19 cellular contexts compared by ENCODE assay signal in the genomic region with DNA sequence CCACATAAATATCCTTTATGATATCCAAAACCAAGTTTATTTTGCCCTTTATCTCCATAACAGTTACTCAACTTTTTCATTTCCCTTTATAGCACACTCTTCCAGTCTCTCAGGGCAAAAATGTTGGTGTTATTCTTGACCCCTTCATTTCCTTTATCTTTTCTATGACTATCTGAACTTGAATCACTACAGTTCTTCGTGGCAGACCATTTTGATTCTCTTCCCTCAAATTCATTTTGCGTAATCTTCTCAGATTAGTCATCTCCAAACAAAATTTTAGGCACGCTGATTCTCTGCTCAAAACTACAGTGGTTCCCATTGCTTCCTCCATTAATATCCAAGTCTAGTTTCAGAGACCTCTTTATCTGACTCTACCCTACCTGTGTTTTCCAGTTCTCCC.
"Had no signal": no experiment of that assay in that cellular context is flagged by ENCODE, and none has a peak within 500 bp of the region (broad histone marks: within the 10 kb centered on the region; RNA-seq: fewer than 3 reads in every experiment).

No MANE protein-coding gene starts in this region.

- H3K36me3 ChIP-seq: gastrocnemius medialis, lower lobe of right lung, stomach, upper lobe of left lung had no signal

- H3K4me3 ChIP-seq: esophagus muscularis mucosa, gastrocnemius medialis, heart left ventricle, lower lobe of right lung, stomach, testis, upper lobe of left lung had no signal

- ATAC-seq: gastrocnemius medialis, heart left ventricle, left cardiac atrium, lower lobe of right lung had no signal

- H3K9me3 Mint-ChIP-seq: activated naive CD4-positive, alpha-beta T cell treated with anti-CD3 and anti-CD28 coated beads, Interleukin-2, amount 10 ng/mL, durations not matched to agents 7 days and 5 days; activated T-helper 2 cell treated with anti-CD3 and anti-CD28 coated beads, Interferon-gamma antibody, Interleukin-2, Interleukin-4, amounts not matched to agents 10 μg/mL and 5 μg/mL and 100 μg/mL, durations not matched to agents 14 hours and 24 hours and 36 hours; T-helper 2 cell treated with Interferon-gamma antibody and Interleukin-4, amounts not matched to agents 5 μg/mL and 100 μg/mL, for 36 hours had no signal

- H3K27ac ChIP-seq: esophagus muscularis mucosa, gastrocnemius medialis, heart left ventricle, lower lobe of right lung, stomach, upper lobe of left lung had no signal

- H3K27ac Mint-ChIP-seq: activated naive CD4-positive, alpha-beta T cell treated with anti-CD3 and anti-CD28 coated beads, Interleukin-2, amount 10 ng/mL, durations not matched to agents 7 days and 5 days; activated T-helper 2 cell treated with anti-CD3 and anti-CD28 coated beads, Interferon-gamma antibody, Interleukin-2, Interleukin-4, amounts not matched to agents 10 μg/mL and 5 μg/mL and 100 μg/mL, durations not matched to agents 14 hours and 24 hours and 36 hours; mesothelial cell of epicardium; T-helper 2 cell treated with Interferon-gamma antibody and Interleukin-4, amounts not matched to agents 5 μg/mL and 100 μg/mL, for 36 hours had no signal

- H3K4me1 ChIP-seq: lower lobe of right lung had no signal

- H3K9me3 ChIP-seq: esophagus muscularis mucosa, gastrocnemius medialis, heart left ventricle, lower lobe of right lung, stomach, testis, upper lobe of left lung had no signal

- H3K4me3 Mint-ChIP-seq: activated naive CD4-positive, alpha-beta T cell treated with anti-CD3 and anti-CD28 coated beads, Interleukin-2, amount 10 ng/mL, durations not matched to agents 7 days and 5 days; mesothelial cell of epicardium; T-helper 2 cell treated with Interferon-gamma antibody and Interleukin-4, amounts not matched to agents 5 μg/mL and 100 μg/mL, for 36 hours had no signal

- DNase-seq: activated CD4-positive, alpha-beta T cell treated with anti-CD3 and anti-CD28 coated beads, Interleukin-2, amount 50 U/mL, for 4 hours; activated CD4-positive, CD25-positive, alpha-beta regulatory T cell treated with anti-CD3 and anti-CD28 coated beads, Interleukin-2, amount 50 U/mL, for 72 hours; activated naive CD4-positive, alpha-beta T cell treated with anti-CD3 and anti-CD28 coated beads, Interleukin-2, amount 10 ng/mL, durations not matched to agents 7 days and 5 days; caudate nucleus; cortex of kidney; effector CD4-positive, alpha-beta T cell; gastrocnemius medialis; heart left ventricle; left cardiac atrium; lower lobe of right lung; stimulated activated CD4-positive, alpha-beta T cell treated with anti-CD3 and anti-CD28 coated beads, Interleukin-12 subunit alpha, Interleukin-12 subunit beta, amount 100 ng/mL, for 4 hours; stimulated activated CD4-positive, alpha-beta T cell treated with anti-CD3 and anti-CD28 coated beads, Interleukin-2, amount 100 ng/mL, for 24 hours; stomach; testis; upper lobe of left lung had no signal

- H3K27me3 Mint-ChIP-seq: activated naive CD4-positive, alpha-beta T cell treated with anti-CD3 and anti-CD28 coated beads, Interleukin-2, amount 10 ng/mL, durations not matched to agents 7 days and 5 days had no signal

- H3K27me3 ChIP-seq: esophagus muscularis mucosa, gastrocnemius medialis, heart left ventricle, stomach, testis, upper lobe of left lung had no signal
